1 cellular context compared by ENCODE assay signal in the genomic region with DNA sequence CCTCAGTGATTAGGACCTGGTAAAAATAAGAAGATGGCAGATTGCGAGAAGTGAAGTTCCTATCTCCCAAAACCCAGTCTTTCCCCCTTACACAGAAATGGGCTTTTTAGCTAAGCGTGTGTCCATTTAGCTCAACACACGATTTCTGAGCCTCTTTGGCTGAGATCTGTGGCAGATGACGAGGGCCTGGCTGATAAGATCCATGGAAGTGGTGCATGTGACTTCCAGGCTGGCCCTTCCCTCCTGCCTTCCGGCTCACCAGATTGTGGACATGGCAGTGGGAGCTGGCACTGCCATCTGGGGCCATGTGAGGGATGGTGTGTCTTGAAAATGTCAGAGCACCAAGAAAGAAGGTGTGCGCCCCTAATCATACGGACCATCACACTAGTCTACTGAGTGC.
A peak's percentile ranks its signal among the peaks of the same experiment; 100 is the strongest.
TF ChIP-seq lines count a peak whose summit lies in the region.

No MANE protein-coding gene starts in this region.

TF ChIP-seq in SK-N-SH, 30 proteins besides CTCF, POLR2A, EP300 and RAD21 (continued from another document):
- TF ChIP-seq, protein P1, sequence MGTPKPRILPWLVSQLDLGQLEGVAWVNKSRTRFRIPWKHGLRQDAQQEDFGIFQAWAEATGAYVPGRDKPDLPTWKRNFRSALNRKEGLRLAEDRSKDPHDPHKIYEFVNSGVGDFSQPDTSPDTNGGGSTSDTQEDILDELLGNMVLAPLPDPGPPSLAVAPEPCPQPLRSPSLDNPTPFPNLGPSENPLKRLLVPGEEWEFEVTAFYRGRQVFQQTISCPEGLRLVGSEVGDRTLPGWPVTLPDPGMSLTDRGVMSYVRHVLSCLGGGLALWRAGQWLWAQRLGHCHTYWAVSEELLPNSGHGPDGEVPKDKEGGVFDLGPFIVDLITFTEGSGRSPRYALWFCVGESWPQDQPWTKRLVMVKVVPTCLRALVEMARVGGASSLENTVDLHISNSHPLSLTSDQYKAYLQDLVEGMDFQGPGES (IDR thresholded peaks at IDR 0.05; ENCODE audit: low read depth, low read length), result no peak
- TF ChIP-seq POLR2AphosphoS5 (IDR thresholded peaks at IDR 0.05; ENCODE audit: low read depth, low read length) (0 out of 2 replicates have a peak, but pooled peaks have one; percentile 12), RCOR1 (IDR thresholded peaks at IDR 0.05; ENCODE audit: low read length) (peak; percentile 88), GABPA (IDR thresholded peaks at IDR 0.05; ENCODE audit: low read depth) (no peak), MEF2A (IDR thresholded peaks at IDR 0.05; ENCODE audit: borderline replicate concordance, low read depth) (no peak), CHD2 (IDR thresholded peaks at IDR 0.05; ENCODE audit: low read length, partially characterized antibody) (peak; percentile 91), TAF1 (IDR thresholded peaks at IDR 0.05; ENCODE audit: borderline replicate concordance, low read depth, low read length) (no peak), NFIC (IDR thresholded peaks at IDR 0.05; ENCODE audit: borderline replicate concordance) (no peak), RXRA (IDR thresholded peaks at IDR 0.05; ENCODE audit: borderline replicate concordance, low read depth) (no peak), RFX5 (IDR thresholded peaks at IDR 0.05; ENCODE audit: low read length) (no peak), MXI1 (IDR thresholded peaks at IDR 0.05; ENCODE audit: low read depth, low read length) (peak; percentile 94), NRF1 (IDR thresholded peaks at IDR 0.05; ENCODE audit: low read depth, low read length) (no peak), TEAD4 (IDR thresholded peaks at IDR 0.05; ENCODE audit: borderline replicate concordance, insufficient read depth) (no peak), YY1 (IDR thresholded peaks at IDR 0.05; ENCODE audit: low read depth) (no peak), JUND (IDR thresholded peaks at IDR 0.05) (no peak), FOXM1 (IDR thresholded peaks at IDR 0.05; ENCODE audit: low read depth) (no peak)
- TF ChIP-seq, protein P2, sequence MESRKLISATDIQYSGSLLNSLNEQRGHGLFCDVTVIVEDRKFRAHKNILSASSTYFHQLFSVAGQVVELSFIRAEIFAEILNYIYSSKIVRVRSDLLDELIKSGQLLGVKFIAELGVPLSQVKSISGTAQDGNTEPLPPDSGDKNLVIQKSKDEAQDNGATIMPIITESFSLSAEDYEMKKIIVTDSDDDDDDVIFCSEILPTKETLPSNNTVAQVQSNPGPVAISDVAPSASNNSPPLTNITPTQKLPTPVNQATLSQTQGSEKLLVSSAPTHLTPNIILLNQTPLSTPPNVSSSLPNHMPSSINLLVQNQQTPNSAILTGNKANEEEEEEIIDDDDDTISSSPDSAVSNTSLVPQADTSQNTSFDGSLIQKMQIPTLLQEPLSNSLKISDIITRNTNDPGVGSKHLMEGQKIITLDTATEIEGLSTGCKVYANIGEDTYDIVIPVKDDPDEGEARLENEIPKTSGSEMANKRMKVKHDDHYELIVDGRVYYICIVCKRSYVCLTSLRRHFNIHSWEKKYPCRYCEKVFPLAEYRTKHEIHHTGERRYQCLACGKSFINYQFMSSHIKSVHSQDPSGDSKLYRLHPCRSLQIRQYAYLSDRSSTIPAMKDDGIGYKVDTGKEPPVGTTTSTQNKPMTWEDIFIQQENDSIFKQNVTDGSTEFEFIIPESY (IDR thresholded peaks at IDR 0.05; ENCODE audit: borderline replicate concordance, low read depth), result no peak
- TF ChIP-seq, protein P3, sequence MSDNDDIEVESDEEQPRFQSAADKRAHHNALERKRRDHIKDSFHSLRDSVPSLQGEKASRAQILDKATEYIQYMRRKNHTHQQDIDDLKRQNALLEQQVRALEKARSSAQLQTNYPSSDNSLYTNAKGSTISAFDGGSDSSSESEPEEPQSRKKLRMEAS (IDR thresholded peaks at IDR 0.05; ENCODE audit: low read depth), result no peak
- TF ChIP-seq, protein P4, sequence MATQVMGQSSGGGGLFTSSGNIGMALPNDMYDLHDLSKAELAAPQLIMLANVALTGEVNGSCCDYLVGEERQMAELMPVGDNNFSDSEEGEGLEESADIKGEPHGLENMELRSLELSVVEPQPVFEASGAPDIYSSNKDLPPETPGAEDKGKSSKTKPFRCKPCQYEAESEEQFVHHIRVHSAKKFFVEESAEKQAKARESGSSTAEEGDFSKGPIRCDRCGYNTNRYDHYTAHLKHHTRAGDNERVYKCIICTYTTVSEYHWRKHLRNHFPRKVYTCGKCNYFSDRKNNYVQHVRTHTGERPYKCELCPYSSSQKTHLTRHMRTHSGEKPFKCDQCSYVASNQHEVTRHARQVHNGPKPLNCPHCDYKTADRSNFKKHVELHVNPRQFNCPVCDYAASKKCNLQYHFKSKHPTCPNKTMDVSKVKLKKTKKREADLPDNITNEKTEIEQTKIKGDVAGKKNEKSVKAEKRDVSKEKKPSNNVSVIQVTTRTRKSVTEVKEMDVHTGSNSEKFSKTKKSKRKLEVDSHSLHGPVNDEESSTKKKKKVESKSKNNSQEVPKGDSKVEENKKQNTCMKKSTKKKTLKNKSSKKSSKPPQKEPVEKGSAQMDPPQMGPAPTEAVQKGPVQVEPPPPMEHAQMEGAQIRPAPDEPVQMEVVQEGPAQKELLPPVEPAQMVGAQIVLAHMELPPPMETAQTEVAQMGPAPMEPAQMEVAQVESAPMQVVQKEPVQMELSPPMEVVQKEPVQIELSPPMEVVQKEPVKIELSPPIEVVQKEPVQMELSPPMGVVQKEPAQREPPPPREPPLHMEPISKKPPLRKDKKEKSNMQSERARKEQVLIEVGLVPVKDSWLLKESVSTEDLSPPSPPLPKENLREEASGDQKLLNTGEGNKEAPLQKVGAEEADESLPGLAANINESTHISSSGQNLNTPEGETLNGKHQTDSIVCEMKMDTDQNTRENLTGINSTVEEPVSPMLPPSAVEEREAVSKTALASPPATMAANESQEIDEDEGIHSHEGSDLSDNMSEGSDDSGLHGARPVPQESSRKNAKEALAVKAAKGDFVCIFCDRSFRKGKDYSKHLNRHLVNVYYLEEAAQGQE (IDR thresholded peaks at IDR 0.05; ENCODE audit: low read depth, low read length), result no peak
